Comparison of ENCODE assay signal across 13 cellular contexts in the genomic region with DNA sequence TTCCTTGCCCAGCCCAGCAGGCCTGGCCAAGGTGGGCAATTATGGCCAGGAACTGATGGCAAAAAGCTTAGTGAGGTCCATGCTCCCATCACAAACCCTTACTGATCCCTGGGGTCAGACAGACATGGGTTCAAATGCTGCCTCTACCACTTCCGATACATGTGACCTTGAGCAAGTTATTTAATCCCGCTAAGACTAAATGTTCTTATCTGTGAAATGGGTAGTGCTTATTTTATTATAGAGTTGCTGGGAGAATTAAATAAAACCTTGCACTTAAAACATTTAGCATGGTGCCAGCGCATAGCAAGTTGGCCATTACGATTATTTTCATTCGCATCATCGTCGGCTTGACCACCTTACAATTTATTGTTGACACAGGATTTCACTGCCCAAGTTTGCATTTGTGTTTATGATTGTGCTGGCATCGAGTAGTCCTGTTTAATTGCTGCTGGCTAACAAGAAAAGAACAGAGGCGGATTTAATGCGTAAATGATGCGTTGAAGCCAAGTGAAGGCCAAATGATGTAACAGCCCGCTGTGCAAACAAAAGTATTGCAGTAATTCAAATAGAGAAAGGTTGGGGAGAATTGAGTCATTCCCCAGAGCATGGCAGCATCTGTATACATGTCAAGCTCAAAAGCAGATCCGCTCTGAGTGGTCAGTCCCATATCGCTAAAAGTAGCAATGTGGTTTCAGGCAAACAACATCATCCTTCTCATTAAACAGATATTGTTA. TPM values are rescaled to one million over a fixed set of nuclear protein-coding genes. Genes with fewer than 3 reads are reported as not detected.
DNase-seq lines count a peak whose midpoint lies in the region; ATAC-seq and TF ChIP-seq lines count a peak whose summit lies in the region.
"Had no signal": no experiment of that assay in that cellular context is flagged by ENCODE, and none has a peak within 500 bp of the region (broad histone marks: within the 10 kb centered on the region; RNA-seq: fewer than 3 reads in every experiment).

No MANE protein-coding gene starts in this region.

- no peak overlapping the region for H3K4me3 Mint-ChIP-seq in T-helper 17 cell
- H3K4me3 Mint-ChIP-seq: activated CD4-positive, alpha-beta T cell treated with anti-CD3 and anti-CD28 coated beads, Interleukin-2, amount 10 ng/mL, durations not matched to agents 7 days and 5 days; activated naive CD8-positive, alpha-beta T cell had no signal

- CTCF ChIA-PET in HEK293 (lab: Yijun Ruan, JAX): interaction anchor here (0.7 kb wide), 1 partner anchor 273 kb away, joined by 3 read pairs; no protein-coding TSS in a partner anchor

- peak overlapping the region in 1 of 2 donors; percentile 30 for H3K9ac ChIP-seq in liver (ENCODE audit: low read depth in 1 of 2, low read length in 2 of 2)

- TF ChIP-seq POLR2A in erythroblast (IDR thresholded peaks at IDR 0.05; ENCODE audit: low read length): no peak

- no peaks in the 10 kb centered on the region for H3K9me3 ChIP-seq in HEK293 (ENCODE audit: control insufficient read depth, insufficient read depth, low read depth, low read length)
- H3K9me3 ChIP-seq in T-helper 17 cell (ENCODE audit: control insufficient read depth, low read length, poor library complexity, severe bottlenecking): no peaks in the 10 kb centered on the region
- H3K9me3 ChIP-seq in liver (ENCODE audit: control insufficient read depth in 4 of 4, low read length in 3 of 4): no peaks in the 10 kb centered on the region

- DNase-seq in NCI-H2029 (lab: John Stamatoyannopoulos, UW) (peak; percentile 84), T-helper 17 cell (no peak), erythroblast (lab: John Stamatoyannopoulos, UW) (no peak), HPDE6-E6E7 (ENCODE audit: extremely low spot score) (no peak)
- no peak for DNase-seq in activated effector memory CD4-positive, alpha-beta T cell treated with anti-CD3 and anti-CD28 coated beads, Interleukin-2, amount 50 U/mL, for 16 hours
- DNase-seq: activated CD4-positive, alpha-beta T cell treated with anti-CD3 and anti-CD28 coated beads, Interleukin-2, amount 10 ng/mL, durations not matched to agents 7 days and 5 days; dermis blood vessel endothelial cell; EL; left ventricle myocardium superior; stimulated activated naive CD4-positive, alpha-beta T cell had no signal

- H3K4me1 ChIP-seq in HEK293 (ENCODE audit: control insufficient read depth, insufficient read depth, low read length) (peaks cover 13% of the 10 kb centered on the region), liver (ENCODE audit: control insufficient read depth in 4 of 4, insufficient read depth in 4 of 4, low read length in 3 of 4) (peaks cover 27 to 69% (median 53%) of the 10 kb centered on the region in 4 donors)

- WGBS in liver: 29% methylated on average over 14 of the region's 14 CpGs

- H3K36me3 ChIP-seq in HEK293 (ENCODE audit: control insufficient read depth in 2 of 2, insufficient read depth in 1 of 2, low read length in 2 of 2) (no peaks in the 10 kb centered on the region), liver (ENCODE audit: control insufficient read depth in 4 of 4, insufficient read depth in 3 of 4, low read depth in 1 of 4, low read length in 3 of 4) (no peaks in the 10 kb centered on the region)

- peaks cover 38% of the 10 kb centered on the region for H3K4me1 Mint-ChIP-seq in T-helper 17 cell

- H3K27me3 ChIP-seq in liver (ENCODE audit: control insufficient read depth in 4 of 4, insufficient read depth in 4 of 4, low read length in 3 of 4): no peaks in the 10 kb centered on the region

- no peaks in the 10 kb centered on the region for H3K36me3 Mint-ChIP-seq in T-helper 17 cell (ENCODE audit: low read depth)
- H3K36me3 Mint-ChIP-seq: activated naive CD8-positive, alpha-beta T cell had no signal

- H3K4me3 ChIP-seq in HEK293 (ENCODE audit: low read depth, low read length) (no peak overlapping the region), liver (ENCODE audit: low read depth in 1 of 3, low read length in 3 of 3) (no peak overlapping the region)

- peak overlapping the region; percentile 89 for H3K27ac Mint-ChIP-seq in T-helper 17 cell
- H3K27ac Mint-ChIP-seq: activated CD4-positive, alpha-beta T cell treated with anti-CD3 and anti-CD28 coated beads, Interleukin-2, amount 10 ng/mL, durations not matched to agents 7 days and 5 days; activated naive CD8-positive, alpha-beta T cell had no signal

- TF ChIP-seq CTCF in HEK293 (tag by site-specific recombination; IDR thresholded peaks at IDR 0.05) (no peak), liver (IDR thresholded peaks at IDR 0.05; ENCODE audit: low read depth, low read length, missing input control) (no peak)

- peak; percentile 30 to 49 for TF ChIP-seq RAD21 in liver (IDR thresholded peaks at IDR 0.05)

- POLR2A ChIA-PET in HEK293 (lab: Yijun Ruan, JAX): no interaction called here

- no peaks in the 10 kb centered on the region for H3K27me3 Mint-ChIP-seq in T-helper 17 cell
- H3K27me3 Mint-ChIP-seq: activated CD4-positive, alpha-beta T cell treated with anti-CD3 and anti-CD28 coated beads, Interleukin-2, amount 10 ng/mL, durations not matched to agents 7 days and 5 days; activated naive CD8-positive, alpha-beta T cell had no signal

- H3K27ac ChIP-seq in HEK293 (ENCODE audit: extremely low read depth, low read depth, low read length) (no peak overlapping the region), liver (ENCODE audit: low read depth in 1 of 2, low read length in 2 of 2) (peak overlapping the region; percentile 78 to 80)

- no peak for ATAC-seq in T-helper 17 cell
- ATAC-seq: left ventricle myocardium superior had no signal

TF ChIP-seq in HEK293, 187 proteins besides CTCF, POLR2A, EP300 and RAD21 (continues in another document):
- TF ChIP-seq ZNF174 (tag by site-specific recombination; IDR thresholded peaks at IDR 0.05): no peak
- TF ChIP-seq, protein P1, sequence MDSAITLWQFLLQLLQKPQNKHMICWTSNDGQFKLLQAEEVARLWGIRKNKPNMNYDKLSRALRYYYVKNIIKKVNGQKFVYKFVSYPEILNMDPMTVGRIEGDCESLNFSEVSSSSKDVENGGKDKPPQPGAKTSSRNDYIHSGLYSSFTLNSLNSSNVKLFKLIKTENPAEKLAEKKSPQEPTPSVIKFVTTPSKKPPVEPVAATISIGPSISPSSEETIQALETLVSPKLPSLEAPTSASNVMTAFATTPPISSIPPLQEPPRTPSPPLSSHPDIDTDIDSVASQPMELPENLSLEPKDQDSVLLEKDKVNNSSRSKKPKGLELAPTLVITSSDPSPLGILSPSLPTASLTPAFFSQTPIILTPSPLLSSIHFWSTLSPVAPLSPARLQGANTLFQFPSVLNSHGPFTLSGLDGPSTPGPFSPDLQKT (IDR thresholded peaks at IDR 0.05; ENCODE audit: borderline replicate concordance, low read depth, low read length): no peak
- TF ChIP-seq, protein P2, sequence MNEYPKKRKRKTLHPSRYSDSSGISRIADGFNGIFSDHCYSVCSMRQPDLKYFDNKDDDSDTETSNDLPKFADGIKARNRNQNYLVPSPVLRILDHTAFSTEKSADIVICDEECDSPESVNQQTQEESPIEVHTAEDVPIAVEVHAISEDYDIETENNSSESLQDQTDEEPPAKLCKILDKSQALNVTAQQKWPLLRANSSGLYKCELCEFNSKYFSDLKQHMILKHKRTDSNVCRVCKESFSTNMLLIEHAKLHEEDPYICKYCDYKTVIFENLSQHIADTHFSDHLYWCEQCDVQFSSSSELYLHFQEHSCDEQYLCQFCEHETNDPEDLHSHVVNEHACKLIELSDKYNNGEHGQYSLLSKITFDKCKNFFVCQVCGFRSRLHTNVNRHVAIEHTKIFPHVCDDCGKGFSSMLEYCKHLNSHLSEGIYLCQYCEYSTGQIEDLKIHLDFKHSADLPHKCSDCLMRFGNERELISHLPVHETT (tag by site-specific recombination; IDR thresholded peaks at IDR 0.05): peak; percentile 70
- 0 out of 2 replicates have a peak, but pooled peaks have one; percentile 39 for TF ChIP-seq KLF10 (tag by site-specific recombination; IDR thresholded peaks at IDR 0.05)

TF ChIP-seq in liver, 16 proteins besides CTCF, POLR2A, EP300 and RAD21 (continues in another document):
- TF ChIP-seq JUND (IDR thresholded peaks at IDR 0.05) (peak; percentile 95 to 97), SP1 (IDR thresholded peaks at IDR 0.05) (peak; percentile 84), YY1 (IDR thresholded peaks at IDR 0.05) (peak; percentile 89), GABPA (IDR thresholded peaks at IDR 0.05 in 1 of 2, conservative IDR thresholded peaks at IDR 0.05 in 1 of 2) (peak in 1 of 2 donors; percentile 39), FOXA1 (IDR thresholded peaks at IDR 0.05) (peak; percentile 86), RXRA (IDR thresholded peaks at IDR 0.05) (peak; percentile 78 to 93), TAF1 (conservative IDR thresholded peaks at IDR 0.05) (peak; percentile 48), HNF4A (conservative IDR thresholded peaks at IDR 0.05) (peak; percentile 69 to 82)
- TF ChIP-seq, protein P3, sequence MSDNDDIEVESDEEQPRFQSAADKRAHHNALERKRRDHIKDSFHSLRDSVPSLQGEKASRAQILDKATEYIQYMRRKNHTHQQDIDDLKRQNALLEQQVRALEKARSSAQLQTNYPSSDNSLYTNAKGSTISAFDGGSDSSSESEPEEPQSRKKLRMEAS (IDR thresholded peaks at IDR 0.05): peak; percentile 83

RNA-seq across cellular contexts. Expression of a gene that starts 7.3 kb away (rescaled TPM):
- total RNA-seq in T-helper 17 cell (100 to 1,000 TPM; 133 to 260 TPM), liver (100 to 1,000 TPM; 124 to 204 TPM)
- 100 to 1,000 TPM; 102 to 258 TPM for polyA plus RNA-seq in liver

RNA-seq across cellular contexts. Expression of a gene that starts 23.2 kb away (rescaled TPM):
- total RNA-seq in T-helper 17 cell (10 to 100 TPM in 1 of 2 donors, 1 to 10 TPM in 1; 6.0 to 12.7 TPM), liver (10 to 100 TPM; 42.8 to 43.1 TPM)
- polyA plus RNA-seq in liver: 10 to 100 TPM; 12.1 to 14.7 TPM

RNA-seq across cellular contexts. Expression of a gene that starts 42.0 kb away (rescaled TPM):
- total RNA-seq in T-helper 17 cell (100 to 1,000 TPM; 159 to 186 TPM), liver (100 to 1,000 TPM in 1 of 2 donors, 10 to 100 TPM in 1; 73.9 to 111 TPM)
- polyA plus RNA-seq in liver: 10 to 100 TPM; 17.3 to 27.8 TPM
